Comparison of ENCODE assay signal across 7 cellular contexts in genomic region chr4:39425297-39425696, GRCh38. TPM values are rescaled to one million over a fixed set of nuclear protein-coding genes. Genes with fewer than 3 reads are reported as not detected.
"Had no signal": no experiment of that assay in that cellular context is flagged by ENCODE, and none has a peak within 500 bp of the region (broad histone marks: within the 10 kb centered on the region; RNA-seq: fewer than 3 reads in every experiment).

No MANE protein-coding gene starts in this region.

RNA-seq across cellular contexts. Expression of gene KLB, which starts 18.6 kb away (rescaled TPM):
- total RNA-seq: GM23248, H4, H7, HFFc6, HT1080, IMR-90, K562 had no signal
- polyA plus RNA-seq: GM23248, IMR-90 had no signal
